Comparison of ENCODE assay signal across 31 cellular contexts in the genomic region with DNA sequence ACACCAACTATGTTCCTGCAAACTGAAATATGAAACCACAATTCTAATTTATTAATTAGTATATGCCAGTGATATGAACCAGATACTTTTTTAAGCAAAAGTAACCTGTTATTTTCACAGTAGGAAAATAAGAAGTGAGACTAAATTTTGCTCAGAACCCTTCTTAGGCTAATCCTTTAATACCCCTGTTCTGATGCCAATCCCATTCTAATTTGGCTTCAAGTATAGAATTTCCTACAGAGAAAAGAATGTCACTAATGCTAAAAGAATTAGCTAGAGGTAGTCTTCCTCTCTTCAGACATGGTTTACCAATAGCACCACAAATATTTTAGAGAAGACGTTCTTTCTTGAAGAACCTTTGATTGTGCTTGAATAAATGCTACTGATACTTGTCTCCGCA.
"Had no signal": no experiment of that assay in that cellular context is flagged by ENCODE, and none has a peak within 500 bp of the region (broad histone marks: within the 10 kb centered on the region; RNA-seq: fewer than 3 reads in every experiment).

No MANE protein-coding gene starts in this region.

- H3K36me3 ChIP-seq: adrenal gland, ascending aorta, brain microvascular endothelial cell, breast epithelium, cardiac muscle cell had no signal

- H3K4me1 ChIP-seq: adrenal gland, ascending aorta, body of pancreas, breast epithelium had no signal

- H3K9me3 ChIP-seq: adrenal gland, ascending aorta, body of pancreas, breast epithelium had no signal

- ATAC-seq: activated naive CD4-positive, alpha-beta T cell treated with anti-CD3 and anti-CD28 coated beads, Interleukin-2, amount 50 U/mL, for 72 hours; activated naive CD8-positive, alpha-beta T cell treated with anti-CD3 and anti-CD28 coated beads, Interleukin-2, amount 50 U/mL, for 24 hours; activated T-cell treated with anti-CD3 and anti-CD28 coated beads, Interleukin-2, amount 50 U/mL, for 4 hours; activated T-cell treated with anti-CD3 and anti-CD28 coated beads, Interleukin-2, amount 50 U/mL, for 72 hours; activated T-helper 17 cell treated with anti-CD3 and anti-CD28 coated beads, Interleukin-2, amount 50 U/mL, for 72 hours; body of pancreas had no signal

- DNase-seq: activated effector memory CD4-positive, alpha-beta T cell treated with anti-CD3 and anti-CD28 coated beads, Interleukin-2, amount 50 U/mL, for 16 hours; activated effector memory CD4-positive, alpha-beta T cell treated with Interleukin-2 at 50 U/mL for 16 hours; activated gamma-delta T cell; activated gamma-delta T cell treated with Interleukin-2 at 50 U/mL for 16 hours; activated naive CD4-positive, alpha-beta T cell; activated naive CD4-positive, alpha-beta T cell treated with anti-CD3 and anti-CD28 coated beads for 36 hours; activated naive CD4-positive, alpha-beta T cell treated with anti-CD3 and anti-CD28 coated beads, Interleukin-2, amount 10 ng/mL, durations not matched to agents 7 days and 5 days; activated naive CD4-positive, alpha-beta T cell treated with anti-CD3 and anti-CD28 coated beads, Interleukin-2, amount 50 U/mL, for 16 hours; activated naive CD4-positive, alpha-beta T cell treated with Interleukin-2 at 50 U/mL for 16 hours; activated naive CD8-positive, alpha-beta T cell treated with anti-CD3 and anti-CD28 coated beads for 36 hours; activated naive CD8-positive, alpha-beta T cell treated with anti-CD3 and anti-CD28 coated beads, Interleukin-2, amount 10 ng/mL, durations not matched to agents 7 days and 5 days; activated naive CD8-positive, alpha-beta T cell treated with anti-CD3 and anti-CD28 coated beads, Interleukin-2, amount 50 U/mL, for 24 hours; activated T-cell treated with anti-CD3 and anti-CD28 coated beads, Interleukin-2, amount 50 U/mL, for 24 hours; activated T-cell treated with anti-CD3 and anti-CD28 coated beads, Interleukin-2, amount 50 U/mL, for 4 hours; activated T-cell treated with anti-CD3 and anti-CD28 coated beads, Interleukin-2, amount 50 U/mL, for 48 hours; activated T-cell treated with anti-CD3 and anti-CD28 coated beads, Interleukin-2, amount 50 U/mL, for 72 hours; adrenal gland; amniotic stem cell; amygdala; anterior cingulate cortex; aorta; body of pancreas; brain microvascular endothelial cell; caudate nucleus; central memory CD4-positive, alpha-beta T cell; cerebellar nuclear complex had no signal

- H3K27me3 ChIP-seq: adrenal gland, ascending aorta, body of pancreas, brain microvascular endothelial cell, breast epithelium, cardiac muscle cell had no signal

- H3K27ac ChIP-seq: adrenal gland, ascending aorta, body of pancreas, brain microvascular endothelial cell, breast epithelium, cardiac muscle cell had no signal

- H3K4me3 ChIP-seq: adrenal gland, ascending aorta, body of pancreas, breast epithelium, cardiac muscle cell had no signal
